In the genomic region with DNA sequence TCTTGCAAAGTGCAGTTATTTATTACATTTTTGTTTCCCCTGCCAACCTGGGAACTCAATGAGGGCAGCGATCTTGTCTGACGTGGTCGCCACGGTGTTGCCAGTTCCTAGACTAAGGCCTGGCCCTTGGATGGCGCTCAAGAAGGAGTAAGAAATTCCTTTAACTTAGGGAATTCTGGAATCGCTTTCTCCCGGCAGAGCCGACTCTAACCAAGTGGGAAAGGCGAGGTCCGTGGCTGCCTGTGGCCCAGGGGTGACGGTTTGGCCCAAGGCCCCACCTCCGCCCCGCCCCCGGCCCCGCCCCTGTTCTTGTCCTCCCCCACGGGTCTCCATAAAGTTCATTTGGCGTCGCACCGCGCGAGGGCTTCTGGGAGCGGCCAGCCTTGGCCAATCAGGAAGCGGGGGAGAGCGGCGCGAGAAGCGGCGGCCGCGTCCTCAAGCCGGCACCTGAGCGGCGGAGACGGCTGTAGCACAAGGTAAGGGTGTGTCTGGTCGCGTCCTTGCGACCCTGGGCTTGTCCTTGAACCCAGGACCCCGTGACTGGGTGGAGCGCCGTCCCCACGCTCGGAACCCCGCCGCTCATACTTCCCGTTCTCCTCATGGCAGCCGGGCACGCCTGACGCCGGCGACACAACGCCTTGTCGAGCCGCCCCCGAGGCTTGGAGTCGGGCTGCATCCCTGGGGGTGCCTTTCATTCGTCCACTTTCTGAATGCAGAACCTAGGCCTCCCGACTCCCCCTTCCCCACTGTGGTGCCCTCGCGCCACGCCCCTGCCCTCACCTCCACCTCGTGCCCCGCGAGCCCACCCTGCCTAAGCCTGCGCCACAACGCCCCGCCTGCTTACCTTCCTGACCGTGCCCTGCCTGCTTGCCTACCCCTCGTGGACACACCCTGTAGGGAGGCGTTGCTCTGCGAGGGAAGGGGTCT, we compare ENCODE assay signal across 1 cellular context.
TF ChIP-seq lines count a peak whose summit lies in the region.

Gene NUP93, plus strand, starts transcription at position 394 of the 927 bp plus-strand sequence. CDS start 18,119 bp downstream, outside the sequence.

TF ChIP-seq in HepG2, 621 proteins besides CTCF, POLR2A, EP300 and RAD21 (continued from another document and continues in another):
- TF ChIP-seq, protein P1, sequence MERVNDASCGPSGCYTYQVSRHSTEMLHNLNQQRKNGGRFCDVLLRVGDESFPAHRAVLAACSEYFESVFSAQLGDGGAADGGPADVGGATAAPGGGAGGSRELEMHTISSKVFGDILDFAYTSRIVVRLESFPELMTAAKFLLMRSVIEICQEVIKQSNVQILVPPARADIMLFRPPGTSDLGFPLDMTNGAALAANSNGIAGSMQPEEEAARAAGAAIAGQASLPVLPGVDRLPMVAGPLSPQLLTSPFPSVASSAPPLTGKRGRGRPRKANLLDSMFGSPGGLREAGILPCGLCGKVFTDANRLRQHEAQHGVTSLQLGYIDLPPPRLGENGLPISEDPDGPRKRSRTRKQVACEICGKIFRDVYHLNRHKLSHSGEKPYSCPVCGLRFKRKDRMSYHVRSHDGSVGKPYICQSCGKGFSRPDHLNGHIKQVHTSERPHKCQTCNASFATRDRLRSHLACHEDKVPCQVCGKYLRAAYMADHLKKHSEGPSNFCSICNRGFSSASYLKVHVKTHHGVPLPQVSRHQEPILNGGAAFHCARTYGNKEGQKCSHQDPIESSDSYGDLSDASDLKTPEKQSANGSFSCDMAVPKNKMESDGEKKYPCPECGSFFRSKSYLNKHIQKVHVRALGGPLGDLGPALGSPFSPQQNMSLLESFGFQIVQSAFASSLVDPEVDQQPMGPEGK (CRISPR knock-in tag; IDR thresholded peaks at IDR 0.05), result peak; percentile 80
- TF ChIP-seq ZNF160 (CRISPR knock-in tag; IDR thresholded peaks at IDR 0.05) (no peak), KLF13 (CRISPR knock-in tag; IDR thresholded peaks at IDR 0.05) (peak; percentile 57; the same call in 1 of the 2 replicates), ZFAT (CRISPR knock-in tag; conservative IDR thresholded peaks at IDR 0.05) (no peak), ZNF280B (CRISPR knock-in tag; IDR thresholded peaks at IDR 0.05; ENCODE audit: borderline replicate concordance) (no peak; the same call in 1 of the 2 replicates), TARDBP (CRISPR knock-in tag; IDR thresholded peaks at IDR 0.05) (peak; percentile 41; the same call in 1 of the 2 replicates), RFX1 (IDR thresholded peaks at IDR 0.05) (no peak), ZNF580 (CRISPR knock-in tag; IDR thresholded peaks at IDR 0.05; ENCODE audit: borderline replicate concordance, low read depth) (no peak), FOXJ3 (CRISPR knock-in tag; IDR thresholded peaks at IDR 0.05; ENCODE audit: borderline replicate concordance) (peak; percentile 47; the same call in 1 of the 2 replicates), ZSCAN25 (CRISPR knock-in tag; IDR thresholded peaks at IDR 0.05) (0 out of 2 replicates have a peak, but pooled peaks have one; percentile 33), ZNF7 (CRISPR knock-in tag; IDR thresholded peaks at IDR 0.05) (no peak), IKZF4 (CRISPR knock-in tag; IDR thresholded peaks at IDR 0.05; ENCODE audit: borderline replicate concordance, low read depth, not compliant biosample characterization) (peak; percentile 57), ZNF883 (CRISPR knock-in tag; IDR thresholded peaks at IDR 0.05; ENCODE audit: not compliant biosample characterization) (peak; percentile 94), HES4 (CRISPR knock-in tag; IDR thresholded peaks at IDR 0.05; ENCODE audit: borderline replicate concordance) (no peak; the same call in 1 of the 2 replicates), RBM39 (IDR thresholded peaks at IDR 0.05; ENCODE audit: low read depth, low read length, poor library complexity, severe bottlenecking) (peak; percentile 96), ZNF33B (CRISPR knock-in tag; IDR thresholded peaks at IDR 0.05) (peak; percentile 77; the same call in 1 of the 2 replicates), ZUFSP (CRISPR knock-in tag; IDR thresholded peaks at IDR 0.05; ENCODE audit: borderline replicate concordance) (no peak), ATRX (CRISPR knock-in tag; IDR thresholded peaks at IDR 0.05; ENCODE audit: borderline replicate concordance) (no peak), GZF1 (CRISPR knock-in tag; IDR thresholded peaks at IDR 0.05) (no peak), CREB1 (IDR thresholded peaks at IDR 0.05) (peak; percentile 71), CREB1 (CRISPR knock-in tag; IDR thresholded peaks at IDR 0.05) (peak; percentile 75; the same call in 1 of the 2 replicates), ZNF383 (CRISPR knock-in tag; IDR thresholded peaks at IDR 0.05; ENCODE audit: borderline replicate concordance) (0 out of 2 replicates have a peak, but pooled peaks have one; percentile 11), CENPX (CRISPR knock-in tag; IDR thresholded peaks at IDR 0.05) (no peak), CEBPB (IDR thresholded peaks at IDR 0.05; ENCODE audit: borderline replicate concordance, low read depth, low read length) (no peak), BORCS8-MEF2B (CRISPR knock-in tag; IDR thresholded peaks at IDR 0.05) (peak; percentile 93), ZNF274 (CRISPR knock-in tag; IDR thresholded peaks at IDR 0.05) (peak; percentile 83; the same call in 1 of the 2 replicates), ZNF17 (CRISPR knock-in tag; IDR thresholded peaks at IDR 0.05) (no peak)
- TF ChIP-seq, protein P2, sequence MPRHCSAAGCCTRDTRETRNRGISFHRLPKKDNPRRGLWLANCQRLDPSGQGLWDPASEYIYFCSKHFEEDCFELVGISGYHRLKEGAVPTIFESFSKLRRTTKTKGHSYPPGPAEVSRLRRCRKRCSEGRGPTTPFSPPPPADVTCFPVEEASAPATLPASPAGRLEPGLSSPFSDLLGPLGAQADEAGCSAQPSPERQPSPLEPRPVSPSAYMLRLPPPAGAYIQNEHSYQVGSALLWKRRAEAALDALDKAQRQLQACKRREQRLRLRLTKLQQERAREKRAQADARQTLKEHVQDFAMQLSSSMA (CRISPR knock-in tag; IDR thresholded peaks at IDR 0.05), result peak; percentile 53; the same call in 1 of the 2 replicates
- TF ChIP-seq, protein P3, sequence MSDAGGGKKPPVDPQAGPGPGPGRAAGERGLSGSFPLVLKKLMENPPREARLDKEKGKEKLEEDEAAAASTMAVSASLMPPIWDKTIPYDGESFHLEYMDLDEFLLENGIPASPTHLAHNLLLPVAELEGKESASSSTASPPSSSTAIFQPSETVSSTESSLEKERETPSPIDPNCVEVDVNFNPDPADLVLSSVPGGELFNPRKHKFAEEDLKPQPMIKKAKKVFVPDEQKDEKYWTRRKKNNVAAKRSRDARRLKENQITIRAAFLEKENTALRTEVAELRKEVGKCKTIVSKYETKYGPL (CRISPR knock-in tag; IDR thresholded peaks at IDR 0.05), result no peak
- TF ChIP-seq, protein P4, sequence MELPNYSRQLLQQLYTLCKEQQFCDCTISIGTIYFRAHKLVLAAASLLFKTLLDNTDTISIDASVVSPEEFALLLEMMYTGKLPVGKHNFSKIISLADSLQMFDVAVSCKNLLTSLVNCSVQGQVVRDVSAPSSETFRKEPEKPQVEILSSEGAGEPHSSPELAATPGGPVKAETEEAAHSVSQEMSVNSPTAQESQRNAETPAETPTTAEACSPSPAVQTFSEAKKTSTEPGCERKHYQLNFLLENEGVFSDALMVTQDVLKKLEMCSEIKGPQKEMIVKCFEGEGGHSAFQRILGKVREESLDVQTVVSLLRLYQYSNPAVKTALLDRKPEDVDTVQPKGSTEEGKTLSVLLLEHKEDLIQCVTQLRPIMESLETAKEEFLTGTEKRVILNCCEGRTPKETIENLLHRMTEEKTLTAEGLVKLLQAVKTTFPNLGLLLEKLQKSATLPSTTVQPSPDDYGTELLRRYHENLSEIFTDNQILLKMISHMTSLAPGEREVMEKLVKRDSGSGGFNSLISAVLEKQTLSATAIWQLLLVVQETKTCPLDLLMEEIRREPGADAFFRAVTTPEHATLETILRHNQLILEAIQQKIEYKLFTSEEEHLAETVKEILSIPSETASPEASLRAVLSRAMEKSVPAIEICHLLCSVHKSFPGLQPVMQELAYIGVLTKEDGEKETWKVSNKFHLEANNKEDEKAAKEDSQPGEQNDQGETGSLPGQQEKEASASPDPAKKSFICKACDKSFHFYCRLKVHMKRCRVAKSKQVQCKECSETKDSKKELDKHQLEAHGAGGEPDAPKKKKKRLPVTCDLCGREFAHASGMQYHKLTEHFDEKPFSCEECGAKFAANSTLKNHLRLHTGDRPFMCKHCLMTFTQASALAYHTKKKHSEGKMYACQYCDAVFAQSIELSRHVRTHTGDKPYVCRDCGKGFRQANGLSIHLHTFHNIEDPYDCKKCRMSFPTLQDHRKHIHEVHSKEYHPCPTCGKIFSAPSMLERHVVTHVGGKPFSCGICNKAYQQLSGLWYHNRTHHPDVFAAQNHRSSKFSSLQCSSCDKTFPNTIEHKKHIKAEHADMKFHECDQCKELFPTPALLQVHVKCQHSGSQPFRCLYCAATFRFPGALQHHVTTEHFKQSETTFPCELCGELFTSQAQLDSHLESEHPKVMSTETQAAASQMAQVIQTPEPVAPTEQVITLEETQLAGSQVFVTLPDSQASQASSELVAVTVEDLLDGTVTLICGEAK (IDR thresholded peaks at IDR 0.05), result peak; percentile 99
- TF ChIP-seq, protein P4 (CRISPR knock-in tag; IDR thresholded peaks at IDR 0.05), result peak; percentile 100
- TF ChIP-seq, protein P5, sequence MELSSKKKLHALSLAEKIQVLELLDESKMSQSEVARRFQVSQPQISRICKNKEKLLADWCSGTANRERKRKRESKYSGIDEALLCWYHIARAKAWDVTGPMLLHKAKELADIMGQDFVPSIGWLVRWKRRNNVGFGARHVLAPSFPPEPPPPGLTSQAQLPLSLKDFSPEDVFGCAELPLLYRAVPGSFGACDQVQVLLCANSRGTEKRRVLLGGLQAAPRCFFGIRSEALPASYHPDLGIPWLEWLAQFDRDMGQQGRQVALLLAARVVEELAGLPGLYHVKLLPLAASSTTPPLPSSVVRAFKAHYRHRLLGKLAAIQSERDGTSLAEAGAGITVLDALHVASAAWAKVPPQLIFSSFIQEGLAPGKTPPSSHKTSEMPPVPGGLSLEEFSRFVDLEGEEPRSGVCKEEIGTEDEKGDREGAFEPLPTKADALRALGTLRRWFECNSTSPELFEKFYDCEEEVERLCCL (CRISPR knock-in tag; IDR thresholded peaks at IDR 0.05; ENCODE audit: borderline replicate concordance), result no peak
- TF ChIP-seq, protein P6, sequence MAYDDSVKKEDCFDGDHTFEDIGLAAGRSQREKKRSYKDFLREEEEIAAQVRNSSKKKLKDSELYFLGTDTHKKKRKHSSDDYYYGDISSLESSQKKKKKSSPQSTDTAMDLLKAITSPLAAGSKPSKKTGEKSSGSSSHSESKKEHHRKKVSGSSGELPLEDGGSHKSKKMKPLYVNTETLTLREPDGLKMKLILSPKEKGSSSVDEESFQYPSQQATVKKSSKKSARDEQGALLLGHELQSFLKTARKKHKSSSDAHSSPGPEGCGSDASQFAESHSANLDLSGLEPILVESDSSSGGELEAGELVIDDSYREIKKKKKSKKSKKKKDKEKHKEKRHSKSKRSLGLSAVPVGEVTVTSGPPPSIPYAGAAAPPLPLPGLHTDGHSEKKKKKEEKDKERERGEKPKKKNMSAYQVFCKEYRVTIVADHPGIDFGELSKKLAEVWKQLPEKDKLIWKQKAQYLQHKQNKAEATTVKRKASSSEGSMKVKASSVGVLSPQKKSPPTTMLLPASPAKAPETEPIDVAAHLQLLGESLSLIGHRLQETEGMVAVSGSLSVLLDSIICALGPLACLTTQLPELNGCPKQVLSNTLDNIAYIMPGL (CRISPR knock-in tag; IDR thresholded peaks at IDR 0.05; ENCODE audit: borderline replicate concordance in 1 of 2, low read depth in 1 of 2), result peak; percentile 62 to 78; a peak in 3 of 4 replicates
